Comparison of ENCODE assay signal across 26 cellular contexts in genomic region chr1:29398431-29398830, GRCh38.
DNase-seq lines count a peak whose midpoint lies in the region; ATAC-seq, FAIRE-seq and TF ChIP-seq lines count a peak whose summit lies in the region.
"Had no signal": no experiment of that assay in that cellular context is flagged by ENCODE, and none has a peak within 500 bp of the region (broad histone marks: within the 10 kb centered on the region; RNA-seq: fewer than 3 reads in every experiment).

No MANE protein-coding gene starts in this region.

- peaks cover 3% of the 10 kb centered on the region for H3K9me3 Mint-ChIP-seq in osteocyte (ENCODE audit: unreplicated experiment)

- H3K36me3 ChIP-seq in GM23248 (ENCODE audit: low read depth) (no peaks in the 10 kb centered on the region), esophagus muscularis mucosa (no peaks in the 10 kb centered on the region), thyroid gland (no peaks in the 10 kb centered on the region)
- H3K36me3 ChIP-seq: heart left ventricle, spleen had no signal

- FAIRE-seq in GM19239 (lab: Jason Lieb, UNC), result no peak
- FAIRE-seq: GM12878 had no signal

- CTCF ChIA-PET in RWPE1 (lab: Yijun Ruan, JAX), result interaction anchor here (0.6 to 0.7 kb wide), 3 partner anchors 12 to 908 kb away, joined by 3 to 5 read pairs (median 3); no protein-coding TSS in a partner anchor

- H4K20me1 ChIP-seq in GM23248 (ENCODE audit: insufficient read depth), result no peaks in the 10 kb centered on the region

- intact Hi-C loops in esophagus muscularis mucosa (cut with DNase I) (no loop called here), thyroid gland (cut with DNase I) (no loop called here)

- ATAC-seq in GM21737 (IDR thresholded peaks at IDR 0.05; ENCODE audit: unreplicated experiment) (no peak), HG03571 (IDR thresholded peaks at IDR 0.05; ENCODE audit: unreplicated experiment) (no peak)
- ATAC-seq: GM12878, heart left ventricle had no signal

- H3K27me3 ChIP-seq in GM23248 (replicated peaks; ENCODE audit: insufficient read depth) (no peaks in the 10 kb centered on the region), esophagus muscularis mucosa (peaks cover 0 to 26% (median 0%) of the 10 kb centered on the region in 4 donors), thyroid gland (no peaks in the 10 kb centered on the region)

- H3K79me2 ChIP-seq in GM23248 (ENCODE audit: insufficient read depth), result no peaks in the 10 kb centered on the region

- no peak for TF ChIP-seq POLR2A in esophagus muscularis mucosa (IDR thresholded peaks at IDR 0.05; ENCODE audit: low read depth)
- TF ChIP-seq POLR2A in thyroid gland (IDR thresholded peaks at IDR 0.05), result no peak

- POLR2A ChIA-PET in RWPE1 (lab: Yijun Ruan, JAX; ENCODE audit: low non-redundant PET), result no interaction called here

- no peak overlapping the region for H3K4me3 Mint-ChIP-seq in osteocyte (ENCODE audit: unreplicated experiment)
- H3K4me3 Mint-ChIP-seq: activated naive CD4-positive, alpha-beta T cell treated with anti-CD3 and anti-CD28 coated beads for 36 hours; brain; nephron had no signal

- H3K4me2 ChIP-seq in GM23248 (ENCODE audit: unreplicated experiment), result peak overlapping the region; percentile 36

- 6 to 16% methylated on average over 3 of the region's 3 CpGs for WGBS in GM23248 (ENCODE audit: low coverage in 1 of 2, low lambda C conversion rate in 2 of 2, missing lambda C conversion rate in 2 of 2), 2 experiments
- WGBS in esophagus muscularis mucosa, result 50% methylated on average over 3 of the region's 3 CpGs
- 49 to 62% methylated on average over 3 of the region's 3 CpGs for WGBS in thyroid gland, 2 donors

- H3K27ac ChIP-seq in GM23248, result 0 out of 2 replicates have a peak overlapping the region, but pooled peaks have one; percentile 18
- no peak overlapping the region for H3K27ac ChIP-seq in RWPE1
- no peak overlapping the region for H3K27ac ChIP-seq in esophagus muscularis mucosa (replicated peaks in 1 of 4)
- no peak overlapping the region for H3K27ac ChIP-seq in thyroid gland
- H3K27ac ChIP-seq: heart left ventricle, spleen had no signal

- no peaks in the 10 kb centered on the region for H3K27me3 Mint-ChIP-seq in osteocyte (ENCODE audit: unreplicated experiment)

- no peaks in the 10 kb centered on the region for H3K9me2 ChIP-seq in GM23248 (ENCODE audit: insufficient read depth)

- no peak overlapping the region for H2AFZ ChIP-seq in GM23248

- no peak overlapping the region for H3K27ac Mint-ChIP-seq in osteocyte (ENCODE audit: unreplicated experiment)
- H3K27ac Mint-ChIP-seq: activated naive CD4-positive, alpha-beta T cell treated with anti-CD3 and anti-CD28 coated beads for 36 hours; nephron; progenitor cell of endocrine pancreas had no signal

- H3K4me3 ChIP-seq in GM23248 (no peak overlapping the region), esophagus muscularis mucosa (no peak overlapping the region), thyroid gland (replicated peaks in 1 of 3) (no peak overlapping the region)
- H3K4me3 ChIP-seq: GM12878, heart left ventricle, spleen had no signal

- no peaks in the 10 kb centered on the region for H3K9me3 ChIP-seq in GM23248 (ENCODE audit: low read depth)
- H3K9me3 ChIP-seq in esophagus muscularis mucosa, result peaks cover 0 to 12% (median 8%) of the 10 kb centered on the region in 4 donors
- no peaks in the 10 kb centered on the region for H3K9me3 ChIP-seq in thyroid gland
- H3K9me3 ChIP-seq: Caco-2 had no signal

- H3K9ac ChIP-seq in GM23248, result no peak overlapping the region

- H3K4me1 Mint-ChIP-seq in osteocyte (ENCODE audit: unreplicated experiment), result no peaks in the 10 kb centered on the region

- peaks cover 14% of the 10 kb centered on the region; the same call in 1 of the 2 replicates for H3K4me1 ChIP-seq in GM23248 (ENCODE audit: insufficient read depth)
- no peaks in the 10 kb centered on the region for H3K4me1 ChIP-seq in esophagus muscularis mucosa
- H3K4me1 ChIP-seq in thyroid gland, result no peaks in the 10 kb centered on the region
- H3K4me1 ChIP-seq: Caco-2, spleen had no signal

- peak; percentile 77 for DNase-seq in GM23248
- peak; percentile 52 for DNase-seq in RWPE1 (ENCODE audit: low spot score)
- DNase-seq in esophagus muscularis mucosa (ENCODE audit: extremely low spot score), result peak; percentile 82
- DNase-seq in osteocyte (ENCODE audit: extremely low spot score, unreplicated experiment), result peak; percentile 48
- DNase-seq in thyroid gland, result no peak
- DNase-seq in GM19239 (ENCODE audit: insufficient read length, low spot score), result no peak
- DNase-seq: activated CD4-positive, alpha-beta T cell treated with anti-CD3 and anti-CD28 coated beads, Interleukin-2, amount 50 U/mL, for 1 hour; activated naive CD4-positive, alpha-beta T cell treated with anti-CD3 and anti-CD28 coated beads for 36 hours; AML-193; Caco-2; dermis blood vessel endothelial cell; erythroblast; GDM1; heart left ventricle; IMR-90; MV-4-11; NCI-H2029; NK-92 treated with Interleukin-12 subunit alpha and Interleukin-12 subunit beta, amount 100 ng/mL, for 24 hours; spleen; stimulated activated CD8-positive, alpha-beta memory T cell treated with anti-CD3 and anti-CD28 coated beads, Interleukin-4, amount 100 ng/mL, for 48 hours had no signal

- in situ Hi-C loops in GM23248 (cut with MboI), result no loop called here

- TF ChIP-seq CTCF in RWPE1 (conservative IDR thresholded peaks at IDR 0.05; ENCODE audit: low read depth) (no peak), esophagus muscularis mucosa (IDR thresholded peaks at IDR 0.05) (no peak), osteocyte (IDR thresholded peaks at IDR 0.05) (no peak), thyroid gland (IDR thresholded peaks at IDR 0.05) (no peak)

- peaks cover 13% of the 10 kb centered on the region; the same call in 1 of the 2 replicates for H3F3A ChIP-seq in GM23248 (ENCODE audit: insufficient read depth)

- no peak for TF ChIP-seq EP300 in esophagus muscularis mucosa (IDR thresholded peaks at IDR 0.05)

- no peaks in the 10 kb centered on the region for H3K36me3 Mint-ChIP-seq in osteocyte (ENCODE audit: unreplicated experiment)
- H3K36me3 Mint-ChIP-seq: brain had no signal

Comparison
In these comparisons a context has a peak if more than half of its experiments do, and no peak if none do; other contexts are left out.
1. DNase-seq: peak in GM23248 (single experiment), RWPE1 (single experiment), esophagus muscularis mucosa (single experiment) and osteocyte (single experiment); none in thyroid gland (0 of 2) and GM19239 (single experiment).